12 cellular contexts compared by ENCODE assay signal in genomic region chr16:13767215-13767614, GRCh38.
A peak's percentile ranks its signal among the peaks of the same experiment; 100 is the strongest.
DNase-seq lines count a peak whose midpoint lies in the region; ATAC-seq and TF ChIP-seq lines count a peak whose summit lies in the region.
"Had no signal": no experiment of that assay in that cellular context is flagged by ENCODE, and none has a peak within 500 bp of the region (broad histone marks: within the 10 kb centered on the region; RNA-seq: fewer than 3 reads in every experiment).

No MANE protein-coding gene starts in this region.

- peaks cover 2% of the 10 kb centered on the region for H3K9me3 Mint-ChIP-seq in activated CD8-positive, alpha-beta memory T cell treated with anti-CD3 and anti-CD28 coated beads, Interleukin-2, amount 10 ng/mL, durations not matched to agents 7 days and 5 days (ENCODE audit: low read depth)
- H3K9me3 Mint-ChIP-seq: stimulated activated effector memory CD8-positive, alpha-beta T cell treated with anti-CD3 and anti-CD28 coated beads, Interleukin-12 subunit alpha, Interleukin-12 subunit beta, amount 100 ng/mL, for 72 hours had no signal

- no peaks in the 10 kb centered on the region for H3K9me2 ChIP-seq in PC-9 (ENCODE audit: insufficient read depth)

- H3K79me2 ChIP-seq in PC-9 (ENCODE audit: low read depth): no peaks in the 10 kb centered on the region
- no peaks in the 10 kb centered on the region for H3K79me2 ChIP-seq in parathyroid adenoma

- BruUV-seq in PC-9 (replicated peaks; lab: Mats Ljungman, UMichigan): no TSS peak

- H3K27me3 ChIP-seq in PC-9 (ENCODE audit: insufficient read depth, low read depth) (peaks cover 73% of the 10 kb centered on the region), gastroesophageal sphincter (no peaks in the 10 kb centered on the region), parathyroid adenoma (ENCODE audit: control insufficient read depth, insufficient read depth, low read length) (no peaks in the 10 kb centered on the region)

- ATAC-seq in gastroesophageal sphincter: no peak
- ATAC-seq in activated CD8-positive, alpha-beta memory T cell treated with anti-CD3 and anti-CD28 coated beads, Interleukin-2, amount 10 ng/mL, durations not matched to agents 7 days and 5 days: no peak
- no peak for ATAC-seq in activated CD4-positive, CD25-positive, alpha-beta regulatory T cell treated with anti-CD3 and anti-CD28 coated beads, Interleukin-2, amount 50 U/mL, for 24 hours
- ATAC-seq: stimulated activated effector memory CD8-positive, alpha-beta T cell treated with anti-CD3 and anti-CD28 coated beads, Interleukin-12 subunit alpha, Interleukin-12 subunit beta, amount 100 ng/mL, for 72 hours had no signal

- no peak overlapping the region for H3K27ac Mint-ChIP-seq in activated CD8-positive, alpha-beta memory T cell treated with anti-CD3 and anti-CD28 coated beads, Interleukin-2, amount 10 ng/mL, durations not matched to agents 7 days and 5 days
- H3K27ac Mint-ChIP-seq: naive B cell; stimulated activated effector memory CD8-positive, alpha-beta T cell treated with anti-CD3 and anti-CD28 coated beads, Interleukin-12 subunit alpha, Interleukin-12 subunit beta, amount 100 ng/mL, for 72 hours had no signal

- no peak overlapping the region for H3K4me3 Mint-ChIP-seq in activated CD8-positive, alpha-beta memory T cell treated with anti-CD3 and anti-CD28 coated beads, Interleukin-2, amount 10 ng/mL, durations not matched to agents 7 days and 5 days
- H3K4me3 Mint-ChIP-seq: naive B cell; stimulated activated effector memory CD8-positive, alpha-beta T cell treated with anti-CD3 and anti-CD28 coated beads, Interleukin-12 subunit alpha, Interleukin-12 subunit beta, amount 100 ng/mL, for 72 hours had no signal

- POLR2A ChIA-PET in PC-9 (lab: Charles Lee; ENCODE audit: unreplicated experiment): interaction anchor here (0.6 kb wide), 1 partner anchor 1179 kb away, joined by 8 read pairs; no protein-coding TSS in a partner anchor

- H3K9me3 ChIP-seq in PC-9 (ENCODE audit: insufficient read depth, low read depth) (no peaks in the 10 kb centered on the region), gastroesophageal sphincter (no peaks in the 10 kb centered on the region), parathyroid adenoma (ENCODE audit: control insufficient read depth, low read length) (no peaks in the 10 kb centered on the region)

- H3K4me3 ChIP-seq in PC-9 (no peak overlapping the region), gastroesophageal sphincter (no peak overlapping the region), parathyroid adenoma (ENCODE audit: low read depth, low read length) (no peak overlapping the region)

- H3K36me3 Mint-ChIP-seq in activated CD8-positive, alpha-beta memory T cell treated with anti-CD3 and anti-CD28 coated beads, Interleukin-2, amount 10 ng/mL, durations not matched to agents 7 days and 5 days: no peaks in the 10 kb centered on the region
- H3K36me3 Mint-ChIP-seq: naive B cell; stimulated activated effector memory CD8-positive, alpha-beta T cell treated with anti-CD3 and anti-CD28 coated beads, Interleukin-12 subunit alpha, Interleukin-12 subunit beta, amount 100 ng/mL, for 72 hours had no signal

- H3K9ac ChIP-seq in parathyroid adenoma: no peak overlapping the region

- H3K4me1 ChIP-seq in PC-9 (replicated peaks; ENCODE audit: insufficient read depth) (no peaks in the 10 kb centered on the region), gastroesophageal sphincter (peaks cover 0 to 3% (median 0%) of the 10 kb centered on the region in 3 donors), parathyroid adenoma (no peaks in the 10 kb centered on the region)

- no peaks in the 10 kb centered on the region for H3K27me3 Mint-ChIP-seq in activated CD8-positive, alpha-beta memory T cell treated with anti-CD3 and anti-CD28 coated beads, Interleukin-2, amount 10 ng/mL, durations not matched to agents 7 days and 5 days

- no peaks in the 10 kb centered on the region for H3F3A ChIP-seq in PC-9 (ENCODE audit: insufficient read depth, low read depth)

- 14 to 34% methylated on average over 7 of the region's 7 CpGs for WGBS in gastroesophageal sphincter (ENCODE audit: low coverage in 1 of 2), 2 donors

- no peak overlapping the region for H3K27ac ChIP-seq in PC-9
- H3K27ac ChIP-seq in gastroesophageal sphincter: no peak overlapping the region
- no peak overlapping the region for H3K27ac ChIP-seq in parathyroid adenoma

- intact Hi-C loops in PC-9 (cut with micrococcal nuclease; ENCODE audit: unreplicated experiment) (loop anchor here (1.0 to 5.0 kb wide), 3 partner anchors 657 to 1193 kb away; no protein-coding TSS in a partner anchor), posterior vena cava (cut with DNase I) (no loop called here)

- H2AFZ ChIP-seq in PC-9: no peak overlapping the region
- no peak overlapping the region for H2AFZ ChIP-seq in parathyroid adenoma

- no peak for TF ChIP-seq POLR2A in gastroesophageal sphincter (IDR thresholded peaks at IDR 0.05)

- 0 out of 2 replicates have a peak, but pooled peaks cover 4% of the 10 kb centered on the region for H4K20me1 ChIP-seq in PC-9 (ENCODE audit: insufficient read depth)

- peak; percentile 10 for TF ChIP-seq CTCF in GM10266 (IDR thresholded peaks at IDR 0.05; ENCODE audit: control insufficient read depth, insufficient read depth, low read depth, missing control alignments)
- TF ChIP-seq CTCF in PC-9 (conservative IDR thresholded peaks at IDR 0.05): 0 out of 2 replicates have a peak, but pooled peaks have one; percentile 33
- TF ChIP-seq CTCF in gastroesophageal sphincter (IDR thresholded peaks at IDR 0.05): peak; percentile 11 to 59 (median 50)
- TF ChIP-seq CTCF in parathyroid adenoma (IDR thresholded peaks at IDR 0.05): peak; percentile 18

- H3K4me2 ChIP-seq in PC-9 (no peak overlapping the region), parathyroid adenoma (ENCODE audit: low read length) (no peak overlapping the region)

- CTCF ChIA-PET in PC-9 (lab: Charles Lee): interaction anchor here (0.6 to 1.1 kb wide), 3 partner anchors 893 to 1154 kb away, joined by 3 to 4 read pairs (median 3); no protein-coding TSS in a partner anchor
- CTCF ChIA-PET in activated CD8-positive, alpha-beta memory T cell treated with anti-CD3 and anti-CD28 coated beads, Interleukin-2, amount 10 ng/mL, durations not matched to agents 7 days and 5 days (lab: Charles Lee): no interaction called here

- no peaks in the 10 kb centered on the region for H3K4me1 Mint-ChIP-seq in activated CD8-positive, alpha-beta memory T cell treated with anti-CD3 and anti-CD28 coated beads, Interleukin-2, amount 10 ng/mL, durations not matched to agents 7 days and 5 days
- H3K4me1 Mint-ChIP-seq: naive B cell; stimulated activated effector memory CD8-positive, alpha-beta T cell treated with anti-CD3 and anti-CD28 coated beads, Interleukin-12 subunit alpha, Interleukin-12 subunit beta, amount 100 ng/mL, for 72 hours had no signal

- TF ChIP-seq EP300 in gastroesophageal sphincter (IDR thresholded peaks at IDR 0.05): no peak

- no peak for DNase-seq in GM10266 (ENCODE audit: extremely low spot score)
- peak in 1 of 2 experiments; percentile 11 for DNase-seq in PC-9
- DNase-seq in posterior vena cava (ENCODE audit: low spot score): no peak
- DNase-seq in activated CD8-positive, alpha-beta memory T cell treated with anti-CD3 and anti-CD28 coated beads, Interleukin-2, amount 10 ng/mL, durations not matched to agents 7 days and 5 days: no peak
- no peak for DNase-seq in GM19238 (ENCODE audit: insufficient read length, low spot score)
- DNase-seq: effector CD8-positive, alpha-beta T cell; naive B cell; NCI-H526 treated with DMSO at 0.1 percent for 48 hours had no signal

- H3K36me3 ChIP-seq in PC-9 (ENCODE audit: low read depth) (no peaks in the 10 kb centered on the region), gastroesophageal sphincter (no peaks in the 10 kb centered on the region), parathyroid adenoma (ENCODE audit: control insufficient read depth, insufficient read depth, low read length) (no peaks in the 10 kb centered on the region)
